In genomic region chr11:15300282-15300681, GRCh38 we compare ENCODE assay signal across 8 cellular contexts.
"Had no signal": no experiment of that assay in that cellular context is flagged by ENCODE, and none has a peak within 500 bp of the region (broad histone marks: within the 10 kb centered on the region; RNA-seq: fewer than 3 reads in every experiment).

No MANE protein-coding gene starts in this region.

- H3K9me3 Mint-ChIP-seq: GM23338 had no signal

- H3K9me3 ChIP-seq: HAP-1 had no signal

- H3K27ac Mint-ChIP-seq: GM23338, H9, HFFc6 had no signal

- H3K27ac ChIP-seq: GM23248 had no signal

- H3K4me3 ChIP-seq: GM23248, GM23338, HAP-1 had no signal

- H3K4me1 ChIP-seq: HAP-1 had no signal

- DNase-seq: GM23248, GOT3, H7, H9, HCEC 1CT, HFFc6 had no signal

- H3K4me3 Mint-ChIP-seq: GM23338, H9, HFFc6 had no signal

- H3K36me3 ChIP-seq: HAP-1 had no signal
